Comparison of ENCODE assay signal across 23 cellular contexts in the genomic region with DNA sequence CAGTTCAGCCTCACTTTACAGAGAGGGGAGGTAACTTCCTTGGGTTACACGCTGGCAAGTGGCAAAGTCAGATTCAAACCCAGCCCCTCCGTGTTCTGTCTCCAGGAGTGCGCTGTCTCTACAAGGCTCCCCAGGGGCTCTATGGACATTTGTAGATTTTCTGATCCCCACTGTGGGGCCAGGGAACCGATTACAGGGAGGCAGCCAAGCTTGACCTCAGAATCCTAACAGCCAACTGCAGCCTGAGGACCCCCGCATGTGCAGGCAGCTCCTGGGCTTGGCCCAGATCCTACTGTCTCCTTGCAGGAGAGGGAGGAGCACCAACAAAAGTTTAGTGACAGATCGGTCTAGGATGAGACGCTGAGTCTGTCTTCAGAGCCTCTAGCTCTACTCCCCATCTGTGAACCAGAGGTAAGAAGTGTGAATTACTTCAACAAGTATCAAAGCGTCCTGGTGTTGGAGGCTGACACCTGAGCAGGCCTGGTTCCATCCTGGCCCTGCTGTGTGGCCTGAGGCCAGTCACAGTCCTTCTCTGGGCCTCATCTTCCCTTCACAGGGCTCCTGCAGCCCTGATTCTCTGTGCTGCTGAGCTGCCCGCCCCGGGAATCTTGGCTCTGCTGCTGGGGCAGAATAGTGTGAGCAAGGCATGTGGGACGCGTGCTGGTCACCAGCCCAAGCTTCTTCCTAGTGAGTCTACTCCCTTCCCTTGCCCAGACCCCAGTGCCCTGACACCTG.
"Had no signal": no experiment of that assay in that cellular context is flagged by ENCODE, and none has a peak within 500 bp of the region (broad histone marks: within the 10 kb centered on the region; RNA-seq: fewer than 3 reads in every experiment).

No MANE protein-coding gene starts in this region.

- H3K27me3 ChIP-seq: foreskin keratinocyte, ovary, spleen, testis, tibial artery, upper lobe of left lung had no signal

- DNase-seq: cortex of kidney; effector memory CD8-positive, alpha-beta T cell; glutamatergic neuron; heart right ventricle; hippocampal formation; left ventricle myocardium superior; lower lobe of right lung; natural killer cell; occipital lobe; ovary; right cardiac atrium; spleen; stimulated activated CD4-positive, alpha-beta T cell treated with anti-CD3 and anti-CD28 coated beads, Interleukin-4, amount 100 ng/mL, for 4 hours; stimulated activated naive CD8-positive, alpha-beta T cell treated with anti-CD3 and anti-CD28 coated beads, Interleukin-15, Interleukin-2, amounts not matched to agents 100 U/mL and 50 U/mL, for 24 hours; substantia nigra; testis; tibial artery; upper lobe of left lung had no signal

- H3K4me3 ChIP-seq: heart right ventricle, lower lobe of right lung, ovary, psoas muscle, skin epidermis, spleen, testis, tibial artery, upper lobe of left lung had no signal

- H3K27ac ChIP-seq: foreskin keratinocyte, heart right ventricle, lower lobe of right lung, ovary, psoas muscle, skin epidermis, spleen, testis, tibial artery, upper lobe of left lung had no signal

- ATAC-seq: effector memory CD8-positive, alpha-beta T cell; left ventricle myocardium superior; lower lobe of right lung; stimulated activated memory B cell treated with anti-CD40 and anti-IgM and Interleukin-4, amounts not matched to agents 10 μg/mL and 1 μg/mL and 100 μg/mL, for 72 hours; stimulated activated naive CD8-positive, alpha-beta T cell treated with anti-CD3 and anti-CD28 coated beads, Interleukin-15, Interleukin-2, amounts not matched to agents 100 U/mL and 50 U/mL, for 24 hours had no signal

- H3K4me1 ChIP-seq: lower lobe of right lung, testis, upper lobe of left lung had no signal

- FAIRE-seq: urothelium cell line had no signal

- H3K36me3 ChIP-seq: heart right ventricle, lower lobe of right lung, ovary, spleen, tibial artery, upper lobe of left lung had no signal

- H3K9me3 ChIP-seq: heart right ventricle, lower lobe of right lung, ovary, psoas muscle, spleen, testis, tibial artery, upper lobe of left lung had no signal
